7 cellular contexts compared by ENCODE assay signal in genomic region chr2:180707867-180708205, GRCh38.
DNase-seq lines count a peak whose midpoint lies in the region; ATAC-seq and TF ChIP-seq lines count a peak whose summit lies in the region.

No MANE protein-coding gene starts in this region.

- intact Hi-C loops in mammary epithelial cell (cut with micrococcal nuclease): loop anchor here (5.0 kb wide), 1 partner anchor 106 kb away; no protein-coding TSS in a partner anchor

- no peaks in the 10 kb centered on the region for H3K79me2 ChIP-seq in mammary epithelial cell (ENCODE audit: insufficient read depth, low read length)

- H3K27me3 Mint-ChIP-seq in T-helper 17 cell: peaks cover 9% of the 10 kb centered on the region

- no peak for TF ChIP-seq CTCF in mammary epithelial cell (conservative IDR thresholded peaks at IDR 0.05 in 1 of 2, IDR thresholded peaks at IDR 0.05 in 1 of 2; ENCODE audit: extremely low read depth in 1 of 2, insufficient read depth in 1 of 2, low read depth in 1 of 2, low read length in 2 of 2)
- no peak for TF ChIP-seq CTCF in retinal pigment epithelial cell (conservative IDR thresholded peaks at IDR 0.05; ENCODE audit: low read depth, low read length)

- H3K4me3 Mint-ChIP-seq in T-helper 17 cell: no peak overlapping the region

- in situ Hi-C loops in mammary epithelial cell (cut with MboI; ENCODE audit: low sequenced_read_pairs in 2 of 2): no loop called here

- CTCF ChIA-PET in mammary epithelial cell (lab: Charles Lee; ENCODE audit: low non-redundant PET): no interaction called here

- H3K27me3 ChIP-seq in mammary epithelial cell (ENCODE audit: insufficient read depth, low read length): no peaks in the 10 kb centered on the region

- H3K4me1 Mint-ChIP-seq in T-helper 17 cell: no peaks in the 10 kb centered on the region

- H3K4me2 ChIP-seq in mammary epithelial cell (ENCODE audit: insufficient read depth, low read depth, low read length): no peak overlapping the region

- peaks cover 27% of the 10 kb centered on the region for H3K4me1 ChIP-seq in mammary epithelial cell (ENCODE audit: insufficient read depth, low read length)

- H3K27ac Mint-ChIP-seq in T-helper 17 cell: no peak overlapping the region

- DNase-seq in H4 (ENCODE audit: low spot score) (peak; percentile 87), NCI-H2227 treated with DMSO at 0.1 percent for 48 hours (lab: John Stamatoyannopoulos, UW) (peak; percentile 43), mammary epithelial cell (peak; percentile 96), retinal pigment epithelial cell (ENCODE audit: low read depth) (peak; percentile 98), T-helper 17 cell (no peak)
- no peak for DNase-seq in activated CD4-positive, CD25-positive, alpha-beta regulatory T cell (lab: John Stamatoyannopoulos, UW)
- DNase-seq in activated CD4-positive, alpha-beta T cell treated with anti-CD3 and anti-CD28 coated beads for 1 hour: no peak

- no TSS peak for BruUV-seq in mammary epithelial cell (replicated peaks; lab: Mats Ljungman, UMichigan)

- H3K4me3 ChIP-seq in mammary epithelial cell (replicated peaks in 1 of 3; ENCODE audit: insufficient read depth in 1 of 3, low read depth in 2 of 3, low read length in 3 of 3) (no peak overlapping the region), retinal pigment epithelial cell (ENCODE audit: low read length) (no peak overlapping the region)

- H3K36me3 Mint-ChIP-seq in T-helper 17 cell (ENCODE audit: low read depth): peaks cover 2% of the 10 kb centered on the region

- H3K9me3 ChIP-seq in mammary epithelial cell (replicated peaks; ENCODE audit: insufficient read depth, low read length) (no peaks in the 10 kb centered on the region), T-helper 17 cell (ENCODE audit: control insufficient read depth, low read length, poor library complexity, severe bottlenecking) (no peaks in the 10 kb centered on the region)

- no peak overlapping the region for H3K27ac ChIP-seq in mammary epithelial cell (ENCODE audit: insufficient read depth, low read depth, low read length)

- H2AFZ ChIP-seq in mammary epithelial cell (ENCODE audit: low read depth, low read length): no peak overlapping the region

- H4K20me1 ChIP-seq in mammary epithelial cell (ENCODE audit: insufficient read depth, low read length): no peaks in the 10 kb centered on the region

- no peaks in the 10 kb centered on the region for H3K36me3 ChIP-seq in mammary epithelial cell (ENCODE audit: insufficient read depth, low read length)

- dilution Hi-C loops in mammary epithelial cell (cut with HindIII; ENCODE audit: low sequenced_read_pairs): no loop called here

- no peak overlapping the region for H3K9ac ChIP-seq in mammary epithelial cell (ENCODE audit: insufficient read depth, low read length)

- no peak for ATAC-seq in T-helper 17 cell

Comparison
In these comparisons a context has a peak if more than half of its experiments do, and no peak if none do; other contexts are left out.
1. DNase-seq: peak in H4 (single experiment), NCI-H2227 treated with DMSO at 0.1 percent for 48 hours (single experiment), mammary epithelial cell (single experiment) and retinal pigment epithelial cell (single experiment); none in activated CD4-positive, CD25-positive, alpha-beta regulatory T cell (0 of 4), T-helper 17 cell (0 of 3) and activated CD4-positive, alpha-beta T cell treated with anti-CD3 and anti-CD28 coated beads for 1 hour (single experiment).